Comparison of ENCODE assay signal across 12 cellular contexts in the genomic region with DNA sequence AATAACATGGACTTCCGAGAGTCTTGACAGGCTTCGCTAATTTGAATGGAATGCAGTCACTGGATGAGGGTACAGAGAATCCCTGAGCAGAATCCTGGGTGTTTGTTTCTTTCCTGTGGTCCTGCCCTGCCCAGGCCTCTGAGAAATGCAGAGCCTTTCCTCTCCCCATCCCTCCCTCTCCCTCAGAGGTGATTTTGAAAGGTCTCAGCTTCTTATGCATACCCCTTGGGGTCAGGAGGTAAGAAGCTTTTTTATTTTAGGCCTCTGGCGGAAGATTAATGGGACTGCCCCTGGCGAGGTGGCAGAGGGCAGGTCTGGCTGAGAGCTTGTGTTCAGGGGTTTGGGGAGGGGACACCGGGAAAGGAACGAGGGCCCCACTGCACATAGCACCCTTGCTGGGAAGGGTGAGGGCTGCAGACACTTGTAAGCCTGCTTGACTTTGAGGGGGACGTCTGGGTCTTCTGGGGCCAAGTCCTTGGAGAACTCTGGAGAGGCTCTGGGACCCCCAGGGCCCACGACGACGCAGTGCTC.
A peak's percentile ranks its signal among the peaks of the same experiment; 100 is the strongest.
DNase-seq lines count a peak whose midpoint lies in the region; ATAC-seq, FAIRE-seq and TF ChIP-seq lines count a peak whose summit lies in the region.
"Had no signal": no experiment of that assay in that cellular context is flagged by ENCODE, and none has a peak within 500 bp of the region (broad histone marks: within the 10 kb centered on the region; RNA-seq: fewer than 3 reads in every experiment).

No MANE protein-coding gene starts in this region.

- in situ Hi-C loops in brain microvascular endothelial cell (cut with HindIII; ENCODE audit: low pct_ligation_motif_present, low sequenced_read_pairs), result no loop called here
- in situ Hi-C loops in gastrocnemius medialis (cut with MboI; ENCODE audit: low sequenced_read_pairs in 4 of 4), result no loop called here

- H3K27ac ChIP-seq in brain microvascular endothelial cell, result peak overlapping the region; percentile 84
- H3K27ac ChIP-seq in kidney (ENCODE audit: low read depth in 2 of 2, low read length in 2 of 2), result peak overlapping the region; percentile 90 to 97
- H3K27ac ChIP-seq in gastrocnemius medialis, result peak overlapping the region; percentile 56 to 74 (median 68)
- H3K27ac ChIP-seq: BLaER1 treated with 17β-estradiol and CSF1 and Interleukin-3, amounts not matched to agents 10 nM and 100 nM had no signal

- ATAC-seq in gastrocnemius medialis (no peak), HG03469 (IDR thresholded peaks at IDR 0.05; ENCODE audit: unreplicated experiment) (no peak), left lobe of liver (no peak), HG02870 (IDR thresholded peaks at IDR 0.05; ENCODE audit: unreplicated experiment) (no peak)
- ATAC-seq: activated T-helper 17 cell treated with anti-CD3 and anti-CD28 coated beads, Interleukin-2, amount 50 U/mL, for 72 hours had no signal

- DNase-seq in brain microvascular endothelial cell, result no peak
- peak; percentile 39 for DNase-seq in kidney
- DNase-seq in gastrocnemius medialis, result no peak
- DNase-seq in left lobe of liver (ENCODE audit: low spot score), result no peak
- DNase-seq in H4 (ENCODE audit: low spot score), result no peak
- DNase-seq: NCI-H446 treated with DMSO at 0.1 percent for 48 hours had no signal

- H3K4me1 ChIP-seq in kidney (ENCODE audit: control insufficient read depth in 1 of 2, insufficient read depth in 1 of 2, low read depth in 1 of 2, low read length in 2 of 2) (peaks cover 17 to 23% of the 10 kb centered on the region in 2 donors), gastrocnemius medialis (peaks cover 17 to 23% of the 10 kb centered on the region in 2 donors)

- TF ChIP-seq POLR2A in gastrocnemius medialis (IDR thresholded peaks at IDR 0.05), result no peak

- H3K4me3 ChIP-seq in brain microvascular endothelial cell (ENCODE audit: low read depth, low read length) (no peak overlapping the region), kidney (ENCODE audit: low read length in 2 of 2) (peak overlapping the region; percentile 36 to 49), gastrocnemius medialis (no peak overlapping the region)
- H3K4me3 ChIP-seq: BLaER1 treated with 17β-estradiol and CSF1 and Interleukin-3, amounts not matched to agents 10 nM and 100 nM had no signal

- H3K9me3 ChIP-seq in kidney (ENCODE audit: control insufficient read depth in 1 of 2, low read length in 2 of 2) (no peaks in the 10 kb centered on the region), gastrocnemius medialis (no peaks in the 10 kb centered on the region)
- H3K9me3 ChIP-seq: BLaER1 treated with 17β-estradiol and CSF1 and Interleukin-3, amounts not matched to agents 10 nM and 100 nM had no signal

- peak overlapping the region; percentile 67 to 70 for H3K9ac ChIP-seq in kidney (ENCODE audit: low read length in 2 of 2)
- H3K9ac ChIP-seq: BLaER1 treated with 17β-estradiol and CSF1 and Interleukin-3, amounts not matched to agents 10 nM and 100 nM had no signal

- no peaks in the 10 kb centered on the region for H3K36me3 ChIP-seq in brain microvascular endothelial cell (replicated peaks)
- no peaks in the 10 kb centered on the region for H3K36me3 ChIP-seq in kidney (ENCODE audit: control insufficient read depth in 1 of 2, insufficient read depth in 2 of 2, low read length in 2 of 2)
- no peaks in the 10 kb centered on the region for H3K36me3 ChIP-seq in gastrocnemius medialis
- H3K36me3 ChIP-seq: BLaER1 treated with 17β-estradiol and CSF1 and Interleukin-3, amounts not matched to agents 10 nM and 100 nM had no signal

- no peaks in the 10 kb centered on the region for H3K27me3 ChIP-seq in brain microvascular endothelial cell (replicated peaks)
- no peaks in the 10 kb centered on the region for H3K27me3 ChIP-seq in gastrocnemius medialis
- H3K27me3 ChIP-seq: BLaER1 treated with 17β-estradiol and CSF1 and Interleukin-3, amounts not matched to agents 10 nM and 100 nM had no signal

- intact Hi-C loops in kidney (cut with DNase I), result no loop called here
- intact Hi-C loops in gastrocnemius medialis (cut with DNase I; ENCODE audit: low total_unique reads), result loop anchor here (5.0 kb wide), 1 partner anchor 56 kb away; no protein-coding TSS in a partner anchor

- TF ChIP-seq CTCF in brain microvascular endothelial cell (IDR thresholded peaks at IDR 0.05; ENCODE audit: low read depth, low read length, missing control alignments), result no peak
- TF ChIP-seq CTCF in kidney (IDR thresholded peaks at IDR 0.05; ENCODE audit: borderline replicate concordance, extremely low read depth, insufficient read depth), result no peak
- TF ChIP-seq CTCF in gastrocnemius medialis (IDR thresholded peaks at IDR 0.05 in 4 of 5, conservative IDR thresholded peaks at IDR 0.05 in 1 of 5), result no peak

- peak; percentile 93 for FAIRE-seq in G401.6 (lab: Jason Lieb, UNC)
- no peak for FAIRE-seq in kidney (lab: Jason Lieb, UNC)
- FAIRE-seq: H54 had no signal

Comparison
In these comparisons a context has a peak if more than half of its experiments do, and no peak if none do; other contexts are left out.
1. H3K4me3 ChIP-seq: peak in kidney (2 of 2); none in brain microvascular endothelial cell (single experiment) and gastrocnemius medialis (0 of 4).
2. Peak in every context shown above with its lines, with median percentiles within 50 percentile points of each other: H3K27ac ChIP-seq.